8 cellular contexts compared by ENCODE assay signal in the genomic region with DNA sequence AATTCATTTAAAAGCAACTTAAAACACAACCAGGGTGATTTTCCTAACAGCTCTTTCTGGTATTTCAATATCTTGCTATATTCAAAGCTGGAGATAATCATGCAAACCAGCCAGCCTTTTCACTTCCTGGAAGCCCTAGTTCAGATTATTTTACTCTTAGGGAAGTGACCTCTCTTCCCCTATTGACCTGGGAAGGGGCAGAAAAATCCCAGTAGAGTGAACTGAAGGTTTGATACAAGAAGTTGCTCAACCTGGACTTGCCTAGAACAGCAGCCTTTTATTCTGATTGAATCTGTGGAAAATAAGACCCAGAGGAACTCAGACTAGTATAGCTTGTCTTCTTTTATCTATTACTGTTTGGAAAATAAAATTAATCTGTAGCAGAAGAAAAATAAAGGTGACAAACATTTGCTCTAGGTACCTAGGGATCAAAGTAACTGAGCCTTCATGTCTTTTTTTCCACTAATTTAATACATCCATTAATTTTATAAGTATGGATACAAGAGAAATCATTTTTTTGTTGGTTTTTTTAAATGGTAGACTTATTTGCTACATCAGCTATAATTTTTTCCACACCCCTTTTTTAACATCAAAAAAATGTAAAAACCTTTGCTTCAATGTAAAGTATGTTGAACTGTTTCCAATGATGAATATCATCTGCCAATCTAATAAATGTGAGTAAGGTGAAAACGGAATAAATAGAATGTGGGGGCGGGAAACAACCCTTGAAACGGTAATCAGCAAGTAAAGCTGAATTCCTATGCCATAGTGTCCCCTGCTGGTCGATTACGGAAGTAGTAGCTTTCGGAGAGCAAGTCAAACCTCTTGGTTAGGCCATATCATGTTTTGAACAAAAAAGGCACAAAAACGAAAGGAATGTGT.
DNase-seq lines count a peak whose midpoint lies in the region; ATAC-seq and TF ChIP-seq lines count a peak whose summit lies in the region.

No MANE protein-coding gene starts in this region.

- DNase-seq in DMS53 treated with DMSO at 0.1 percent for 48 hours (lab: John Stamatoyannopoulos, UW; ENCODE audit: unreplicated experiment) (peak; percentile 47), HK-2 (ENCODE audit: unreplicated experiment) (peak; percentile 29), NCI-H748 treated with DMSO at 0.1 percent for 48 hours (lab: John Stamatoyannopoulos, UW) (peak; percentile 40), body of pancreas (peak; percentile 28 to 61 (median 54)), left kidney (ENCODE audit: low read depth, low spot score) (peak; percentile 87), transverse colon (peak; percentile 14), gastrocnemius medialis (no peak)

- H3K4me3 ChIP-seq in body of pancreas (no peak overlapping the region), transverse colon (no peak overlapping the region), gastrocnemius medialis (no peak overlapping the region)

- H3K9me3 ChIP-seq in body of pancreas (no peaks in the 10 kb centered on the region), transverse colon (no peaks in the 10 kb centered on the region), gastrocnemius medialis (no peaks in the 10 kb centered on the region)

- intact Hi-C loops in body of pancreas (cut with DNase I) = no loop called here
- intact Hi-C loops in transverse colon (cut with DNase I; ENCODE audit: low total_unique reads) = no loop called here
- intact Hi-C loops in gastrocnemius medialis (cut with DNase I; ENCODE audit: low total_unique reads) = no loop called here

- WGBS in body of pancreas, 2 donors = 1 to 3% methylated on average over 7 of the region's 7 CpGs
- 3 to 5% methylated on average over 7 of the region's 7 CpGs for WGBS in transverse colon (ENCODE audit: low coverage in 1 of 2), 2 donors

- no peaks in the 10 kb centered on the region for H3K36me3 ChIP-seq in body of pancreas (replicated peaks in 1 of 2; ENCODE audit: insufficient read depth in 1 of 2, low read depth in 2 of 2)
- no peaks in the 10 kb centered on the region for H3K36me3 ChIP-seq in transverse colon
- H3K36me3 ChIP-seq in gastrocnemius medialis = no peaks in the 10 kb centered on the region

- no peak for TF ChIP-seq EP300 in transverse colon (IDR thresholded peaks at IDR 0.05; ENCODE audit: low read depth)

- in situ Hi-C loops in transverse colon (cut with MboI; ENCODE audit: low pct_ligation_motif_present in 1 of 4, low pct_unique_long_range_greater_than_20kb in 1 of 4, low sequenced_read_pairs in 3 of 4) = no loop called here
- in situ Hi-C loops in gastrocnemius medialis (cut with MboI; ENCODE audit: low sequenced_read_pairs in 4 of 4) = no loop called here

- peak; percentile 55 to 83 (median 64) for TF ChIP-seq CTCF in body of pancreas (IDR thresholded peaks at IDR 0.05)
- TF ChIP-seq CTCF in transverse colon (IDR thresholded peaks at IDR 0.05) = peak; percentile 51 to 66 (median 62)
- TF ChIP-seq CTCF in gastrocnemius medialis (IDR thresholded peaks at IDR 0.05 in 4 of 5, conservative IDR thresholded peaks at IDR 0.05 in 1 of 5) = peak in 2 of 5 experiments; percentile 11 to 26

- no peak for TF ChIP-seq POLR2A in body of pancreas (IDR thresholded peaks at IDR 0.05)
- no peak for TF ChIP-seq POLR2A in transverse colon (IDR thresholded peaks at IDR 0.05)
- no peak for TF ChIP-seq POLR2A in gastrocnemius medialis (IDR thresholded peaks at IDR 0.05)

- H3K27ac ChIP-seq in body of pancreas (no peak overlapping the region), transverse colon (no peak overlapping the region), gastrocnemius medialis (no peak overlapping the region)

- H3K27me3 ChIP-seq in body of pancreas (no peaks in the 10 kb centered on the region), transverse colon (no peaks in the 10 kb centered on the region), gastrocnemius medialis (no peaks in the 10 kb centered on the region)

- H3K4me1 ChIP-seq in body of pancreas (no peaks in the 10 kb centered on the region), transverse colon (no peaks in the 10 kb centered on the region), gastrocnemius medialis (no peaks in the 10 kb centered on the region)

- peak; percentile 83 for ATAC-seq in GM19397 (IDR thresholded peaks at IDR 0.05; ENCODE audit: unreplicated experiment)
- ATAC-seq in body of pancreas = peak; percentile 53
- ATAC-seq in gastrocnemius medialis = no peak

Comparison
In these comparisons a context has a peak if more than half of its experiments do, and no peak if none do; other contexts are left out.
1. DNase-seq: peak in DMS53 treated with DMSO at 0.1 percent for 48 hours (single experiment), HK-2 (single experiment), NCI-H748 treated with DMSO at 0.1 percent for 48 hours (single experiment), body of pancreas (4 of 4), left kidney (single experiment) and transverse colon (single experiment); none in gastrocnemius medialis (0 of 2).
2. ATAC-seq: peak in GM19397 (single experiment) and body of pancreas (single experiment); none in gastrocnemius medialis (0 of 2).